ENCODE assay signal across 23 cellular contexts in the genomic region with DNA sequence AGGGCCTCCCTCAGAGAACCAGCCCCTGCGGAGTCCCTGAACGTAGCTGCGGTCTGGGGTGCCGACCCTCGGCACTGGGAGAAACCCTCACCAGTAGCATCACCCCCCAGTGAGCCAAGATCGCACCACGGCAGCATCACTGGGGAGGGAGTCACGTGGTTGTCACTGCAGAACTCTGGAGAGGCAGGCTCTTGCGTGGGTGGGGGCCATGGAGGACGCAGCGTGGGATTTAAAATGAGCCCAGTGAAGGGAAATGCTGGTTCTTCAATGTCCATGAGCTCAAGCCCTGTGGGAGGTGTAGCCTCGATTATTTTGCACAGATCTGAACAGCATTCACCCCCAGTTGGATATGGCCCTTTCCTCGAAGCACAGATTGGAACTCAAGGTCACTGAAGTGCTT. TPM values are rescaled to one million over a fixed set of nuclear protein-coding genes. Genes with fewer than 3 reads are reported as not detected.
A peak's percentile ranks its signal among the peaks of the same experiment; 100 is the strongest.
DNase-seq lines count a peak whose midpoint lies in the region; ATAC-seq, FAIRE-seq and TF ChIP-seq lines count a peak whose summit lies in the region.
"Had no signal": no experiment of that assay in that cellular context is flagged by ENCODE, and none has a peak within 500 bp of the region (broad histone marks: within the 10 kb centered on the region; RNA-seq: fewer than 3 reads in every experiment).

No MANE protein-coding gene starts in this region.

- TF ChIP-seq CTCF in astrocyte (IDR thresholded peaks at IDR 0.05; ENCODE audit: insufficient read depth, low read depth, low read length) (no peak), bronchial epithelial cell (IDR thresholded peaks at IDR 0.05; ENCODE audit: insufficient read depth, low read length, severe bottlenecking) (no peak), WERI-Rb-1 (IDR thresholded peaks at IDR 0.05; ENCODE audit: low read depth, low read length) (no peak)

- DNase-seq in Right ventricle myocardium inferior (ENCODE audit: missing footprints) (peak; percentile 7), left ventricle myocardium superior (no peak), astrocyte (ENCODE audit: low read depth) (no peak), bronchial epithelial cell (ENCODE audit: low read depth) (no peak), WERI-Rb-1 (no peak), GDM1 (lab: John Stamatoyannopoulos, UW) (no peak)
- DNase-seq in activated CD4-positive, alpha-beta T cell treated with anti-CD3 and anti-CD28 coated beads, Interleukin-2, amount 10 ng/mL, durations not matched to agents 24 days and 14 days, result no peak
- DNase-seq: AML-193; Caco-2; Calu3; CD4-positive, alpha-beta T cell; CD8-positive, alpha-beta T cell; DMS79 treated with DMSO at 0.1 percent for 48 hours had no signal

- H3K4me1 Mint-ChIP-seq in astrocyte (ENCODE audit: low read depth, unreplicated experiment), result no peaks in the 10 kb centered on the region
- H3K4me1 Mint-ChIP-seq in activated CD4-positive, alpha-beta T cell treated with anti-CD3 and anti-CD28 coated beads, Interleukin-2, amount 10 ng/mL, durations not matched to agents 24 days and 14 days, result no peaks in the 10 kb centered on the region
- H3K4me1 Mint-ChIP-seq: B cell had no signal

- H3K27me3 ChIP-seq in astrocyte (ENCODE audit: insufficient read depth, low read length) (peaks cover 14% of the 10 kb centered on the region), bronchial epithelial cell (ENCODE audit: control insufficient read depth, insufficient read depth, low read length) (no peaks in the 10 kb centered on the region), WERI-Rb-1 (ENCODE audit: insufficient read depth, low read depth, severe bottlenecking) (no peaks in the 10 kb centered on the region)

- no peaks in the 10 kb centered on the region for H4K20me1 ChIP-seq in astrocyte (ENCODE audit: insufficient read depth, low read length)

- peaks cover 2% of the 10 kb centered on the region for H3K4me1 ChIP-seq in astrocyte (ENCODE audit: insufficient read depth, low read length)
- H3K4me1 ChIP-seq: Caco-2 had no signal

- intact Hi-C loops in Right ventricle myocardium inferior (cut with DNase I) (no loop called here), left ventricle myocardium superior (cut with micrococcal nuclease) (no loop called here)
- intact Hi-C loops in activated CD4-positive, alpha-beta T cell treated with anti-CD3 and anti-CD28 coated beads, Interleukin-2, amount 10 ng/mL, durations not matched to agents 24 days and 14 days (cut with micrococcal nuclease), result no loop called here

- no peak for FAIRE-seq in astrocyte (lab: Jason Lieb, UNC)
- peak; percentile 73 for FAIRE-seq in bronchial epithelial cell (lab: Jason Lieb, UNC)
- FAIRE-seq: A549, D721Med, G401.6, GM12878, GM12892, GM19239 had no signal

- H2AFZ ChIP-seq in astrocyte (ENCODE audit: low read depth, low read length), result no peak overlapping the region

- H3K4me2 ChIP-seq in astrocyte (ENCODE audit: low read length), result no peak overlapping the region
- H3K4me2 ChIP-seq: A549; BLaER1 treated with 17β-estradiol and CSF1 and Interleukin-3, amounts not matched to agents 10 nM and 100 nM had no signal

- peaks cover 4% of the 10 kb centered on the region for H3K9me3 Mint-ChIP-seq in astrocyte (ENCODE audit: unreplicated experiment)
- peaks cover 6% of the 10 kb centered on the region for H3K9me3 Mint-ChIP-seq in activated CD4-positive, alpha-beta T cell treated with anti-CD3 and anti-CD28 coated beads, Interleukin-2, amount 10 ng/mL, durations not matched to agents 24 days and 14 days
- H3K9me3 Mint-ChIP-seq: CD4-positive, alpha-beta T cell; CD8-positive, alpha-beta T cell had no signal

- no peak overlapping the region for H3K4me3 Mint-ChIP-seq in astrocyte (ENCODE audit: unreplicated experiment)
- H3K4me3 Mint-ChIP-seq in activated CD4-positive, alpha-beta T cell treated with anti-CD3 and anti-CD28 coated beads, Interleukin-2, amount 10 ng/mL, durations not matched to agents 24 days and 14 days, result no peak overlapping the region
- H3K4me3 Mint-ChIP-seq: B cell; CD4-positive, alpha-beta T cell; CD8-positive, alpha-beta T cell had no signal

- H3K9me3 ChIP-seq in astrocyte (ENCODE audit: insufficient read depth, low read depth, low read length) (peaks cover 3% of the 10 kb centered on the region), WERI-Rb-1 (ENCODE audit: severe bottlenecking) (no peaks in the 10 kb centered on the region)
- H3K9me3 ChIP-seq: A549, Caco-2 had no signal

- H3K27ac ChIP-seq in astrocyte (ENCODE audit: low read depth, low read length), result no peak overlapping the region
- H3K27ac ChIP-seq in WERI-Rb-1, result no peak overlapping the region
- H3K27ac ChIP-seq: 22Rv1; A549; BLaER1 treated with 17β-estradiol and CSF1 and Interleukin-3, amounts not matched to agents 10 nM and 100 nM; C4-2B had no signal

- H3K4me3 ChIP-seq in astrocyte (ENCODE audit: insufficient read depth, low read depth, low read length), result no peak overlapping the region
- no peak overlapping the region for H3K4me3 ChIP-seq in bronchial epithelial cell (ENCODE audit: low read depth, low read length)
- H3K4me3 ChIP-seq in WERI-Rb-1 (ENCODE audit: low read depth, low read length), result no peak overlapping the region
- H3K4me3 ChIP-seq: A549; BLaER1 treated with 17β-estradiol and CSF1 and Interleukin-3, amounts not matched to agents 10 nM and 100 nM; GM12878 had no signal

- no peaks in the 10 kb centered on the region for H3K79me2 ChIP-seq in astrocyte (ENCODE audit: insufficient read depth, low read length)

- H3K36me3 ChIP-seq in astrocyte (ENCODE audit: insufficient read depth, low read length), result no peaks in the 10 kb centered on the region
- H3K36me3 ChIP-seq in bronchial epithelial cell (ENCODE audit: control insufficient read depth, insufficient read depth, low read length), result no peaks in the 10 kb centered on the region
- H3K36me3 ChIP-seq in WERI-Rb-1, result no peaks in the 10 kb centered on the region
- H3K36me3 ChIP-seq: BLaER1 treated with 17β-estradiol and CSF1 and Interleukin-3, amounts not matched to agents 10 nM and 100 nM had no signal

- no peak for ATAC-seq in Right ventricle myocardium inferior
- ATAC-seq in left ventricle myocardium superior, result no peak
- ATAC-seq: A549; CD8-positive, alpha-beta T cell; GM12878 had no signal

- no peaks in the 10 kb centered on the region for H3K36me3 Mint-ChIP-seq in astrocyte (ENCODE audit: low read depth, unreplicated experiment)
- no peaks in the 10 kb centered on the region for H3K36me3 Mint-ChIP-seq in activated CD4-positive, alpha-beta T cell treated with anti-CD3 and anti-CD28 coated beads, Interleukin-2, amount 10 ng/mL, durations not matched to agents 24 days and 14 days (ENCODE audit: low read depth)
- H3K36me3 Mint-ChIP-seq: CD8-positive, alpha-beta T cell had no signal

- H3K27ac Mint-ChIP-seq in astrocyte (ENCODE audit: unreplicated experiment), result peak overlapping the region; percentile 42
- no peak overlapping the region for H3K27ac Mint-ChIP-seq in activated CD4-positive, alpha-beta T cell treated with anti-CD3 and anti-CD28 coated beads, Interleukin-2, amount 10 ng/mL, durations not matched to agents 24 days and 14 days
- H3K27ac Mint-ChIP-seq: B cell; CD4-positive, alpha-beta T cell; CD8-positive, alpha-beta T cell had no signal

- H3K27me3 Mint-ChIP-seq in astrocyte (ENCODE audit: low read depth, unreplicated experiment), result peaks cover 66% of the 10 kb centered on the region
- peaks cover 12% of the 10 kb centered on the region for H3K27me3 Mint-ChIP-seq in activated CD4-positive, alpha-beta T cell treated with anti-CD3 and anti-CD28 coated beads, Interleukin-2, amount 10 ng/mL, durations not matched to agents 24 days and 14 days

- no peak overlapping the region for H3K9ac ChIP-seq in astrocyte (ENCODE audit: low read length)
- H3K9ac ChIP-seq: BLaER1 treated with 17β-estradiol and CSF1 and Interleukin-3, amounts not matched to agents 10 nM and 100 nM had no signal

RNA-seq across cellular contexts. Expression of a gene that starts 3.9 kb away (rescaled TPM):
- total RNA-seq in Right ventricle myocardium inferior (not detected), left ventricle myocardium superior (1.6 TPM), astrocyte (2.1 and 2.7 TPM in 2 replicates), bronchial epithelial cell (not detected in 2 replicates)
- total RNA-seq in activated CD4-positive, alpha-beta T cell treated with anti-CD3 and anti-CD28 coated beads, Interleukin-2, amount 10 ng/mL, durations not matched to agents 24 days and 14 days, result 0.19 TPM in 1 of 2 replicates, not detected in the other
- total RNA-seq: CD4-positive, alpha-beta T cell; CD8-positive, alpha-beta T cell; GM12878 had no signal
